In genomic region chr6:11714116-11714797, GRCh38 we compare ENCODE assay signal across 10 cellular contexts.
DNase-seq lines count a peak whose midpoint lies in the region; ATAC-seq and TF ChIP-seq lines count a peak whose summit lies in the region.
"Had no signal": no experiment of that assay in that cellular context is flagged by ENCODE, and none has a peak within 500 bp of the region (broad histone marks: within the 10 kb centered on the region; RNA-seq: fewer than 3 reads in every experiment).

No MANE protein-coding gene starts in this region.

- POLR2A ChIA-PET in CD8-positive, alpha-beta T cell (lab: Charles Lee) = interaction anchor here (0.8 to 1.1 kb wide), 3 partner anchors 9 to 114 kb away, joined by 3 to 6 read pairs (median 3); no protein-coding TSS in a partner anchor

- peak overlapping the region; percentile 64 for H3K4me3 Mint-ChIP-seq in CD8-positive, alpha-beta T cell
- H3K4me3 Mint-ChIP-seq in activated naive CD8-positive, alpha-beta T cell treated with anti-CD3 and anti-CD28 coated beads for 36 hours = peak overlapping the region; percentile 52

- no peaks in the 10 kb centered on the region for H3K9me3 ChIP-seq in CD8-positive, alpha-beta T cell (ENCODE audit: low read length)

- ATAC-seq in CD8-positive, alpha-beta T cell = peak; percentile 35
- ATAC-seq in GM19463 (IDR thresholded peaks at IDR 0.05; ENCODE audit: unreplicated experiment) (peak; percentile 52), foreskin keratinocyte (no peak)

- no peaks in the 10 kb centered on the region for H3K36me3 ChIP-seq in CD8-positive, alpha-beta T cell (ENCODE audit: insufficient read depth, low read length)
- H3K36me3 ChIP-seq in KMS-11 (ENCODE audit: insufficient read depth) = no peaks in the 10 kb centered on the region
- H3K36me3 ChIP-seq: BLaER1 treated with 17β-estradiol and CSF1 and Interleukin-3, amounts not matched to agents 10 nM and 100 nM had no signal

- H3K4me1 ChIP-seq in CD8-positive, alpha-beta T cell (ENCODE audit: insufficient read depth, low read length) = peaks cover 65% of the 10 kb centered on the region
- H3K4me1 ChIP-seq in KMS-11 (ENCODE audit: low read depth, poor library complexity, severe bottlenecking) = peaks cover 91% of the 10 kb centered on the region
- H3K4me1 ChIP-seq in foreskin keratinocyte = peaks cover 5% of the 10 kb centered on the region

- H3K27ac ChIP-seq in CD8-positive, alpha-beta T cell (ENCODE audit: low read depth, low read length) = peak overlapping the region; percentile 13
- H3K27ac ChIP-seq in KMS-11 (peak overlapping the region; percentile 95), foreskin keratinocyte (no peak overlapping the region)

- H3K4me2 ChIP-seq in KMS-11 = peak overlapping the region; percentile 66

- DNase-seq in CD8-positive, alpha-beta T cell = peak in 2 of 7 experiments; percentile 13 to 62
- peak; percentile 51 for DNase-seq in activated naive CD8-positive, alpha-beta T cell treated with anti-CD3 and anti-CD28 coated beads for 36 hours
- no peak for DNase-seq in NCI-H2081 (lab: John Stamatoyannopoulos, UW)
- no peak for DNase-seq in GM19238 (ENCODE audit: insufficient read length, low spot score)
- DNase-seq in AML-193 (lab: John Stamatoyannopoulos, UW) = no peak
- no peak for DNase-seq in foreskin keratinocyte
- DNase-seq: HCEC 1CT had no signal

- TF ChIP-seq CTCF in CD8-positive, alpha-beta T cell (IDR thresholded peaks at IDR 0.05) = no peak
- no peak for TF ChIP-seq CTCF in KMS-11 (conservative IDR thresholded peaks at IDR 0.05; ENCODE audit: low read depth, low read length)
- TF ChIP-seq CTCF in foreskin keratinocyte (conservative IDR thresholded peaks at IDR 0.05) = no peak

- peaks cover 67% of the 10 kb centered on the region for H3K4me1 Mint-ChIP-seq in CD8-positive, alpha-beta T cell (ENCODE audit: low read depth)
- peaks cover 68% of the 10 kb centered on the region for H3K4me1 Mint-ChIP-seq in activated naive CD8-positive, alpha-beta T cell treated with anti-CD3 and anti-CD28 coated beads for 36 hours

- intact Hi-C loops in CD8-positive, alpha-beta T cell (cut with DNase I, micrococcal nuclease) = loop anchor here (5.0 to 10.0 kb wide), 2 partner anchors 191 to 298 kb away; partner anchors contain the start of gene HIVEP1 (in 1 of the 2)

- no peaks in the 10 kb centered on the region for H4K20me1 ChIP-seq in KMS-11 (ENCODE audit: insufficient read depth)
- H4K20me1 ChIP-seq: BLaER1 treated with 17β-estradiol and CSF1 and Interleukin-3, amounts not matched to agents 10 nM and 100 nM had no signal

- peaks cover 12% of the 10 kb centered on the region for H3K36me3 Mint-ChIP-seq in CD8-positive, alpha-beta T cell
- H3K36me3 Mint-ChIP-seq in activated naive CD8-positive, alpha-beta T cell treated with anti-CD3 and anti-CD28 coated beads for 36 hours = peaks cover 77% of the 10 kb centered on the region

- H3K27ac Mint-ChIP-seq in CD8-positive, alpha-beta T cell = peak overlapping the region; percentile 96
- peak overlapping the region; percentile 98 for H3K27ac Mint-ChIP-seq in activated naive CD8-positive, alpha-beta T cell treated with anti-CD3 and anti-CD28 coated beads for 36 hours

- no peaks in the 10 kb centered on the region for H3K27me3 Mint-ChIP-seq in CD8-positive, alpha-beta T cell (ENCODE audit: low read depth)
- H3K27me3 Mint-ChIP-seq in activated naive CD8-positive, alpha-beta T cell treated with anti-CD3 and anti-CD28 coated beads for 36 hours = no peaks in the 10 kb centered on the region

- CTCF ChIA-PET in CD8-positive, alpha-beta T cell (lab: Charles Lee) = interaction anchor here (0.8 to 2.6 kb wide), 4 partner anchors 13 to 623 kb away, joined by 3 to 7 read pairs (median 4); no protein-coding TSS in a partner anchor

- peak overlapping the region; percentile 68; the same call in 1 of the 2 replicates for H2AFZ ChIP-seq in KMS-11 (ENCODE audit: low read depth)

- H3K79me2 ChIP-seq in KMS-11 (ENCODE audit: insufficient read depth, low read depth) = no peaks in the 10 kb centered on the region

- H3K9ac ChIP-seq in KMS-11 = peak overlapping the region; percentile 56
- H3K9ac ChIP-seq: BLaER1 treated with 17β-estradiol and CSF1 and Interleukin-3, amounts not matched to agents 10 nM and 100 nM had no signal

- H3K27me3 ChIP-seq in CD8-positive, alpha-beta T cell (ENCODE audit: insufficient read depth, low read length) = no peaks in the 10 kb centered on the region
- H3K27me3 ChIP-seq in KMS-11 (ENCODE audit: insufficient read depth, low read depth) = no peaks in the 10 kb centered on the region
- no peaks in the 10 kb centered on the region for H3K27me3 ChIP-seq in foreskin keratinocyte
- H3K27me3 ChIP-seq: BLaER1 treated with 17β-estradiol and CSF1 and Interleukin-3, amounts not matched to agents 10 nM and 100 nM had no signal

- no peaks in the 10 kb centered on the region for H3K9me3 Mint-ChIP-seq in CD8-positive, alpha-beta T cell
- peaks cover 10% of the 10 kb centered on the region for H3K9me3 Mint-ChIP-seq in activated naive CD8-positive, alpha-beta T cell treated with anti-CD3 and anti-CD28 coated beads for 36 hours

- no peak overlapping the region for H3K4me3 ChIP-seq in CD8-positive, alpha-beta T cell (ENCODE audit: low read depth, low read length)
- H3K4me3 ChIP-seq in KMS-11 (IDR thresholded peaks at IDR 0.05; ENCODE audit: insufficient read depth, low read depth, low read length) = no peak overlapping the region
- H3K4me3 ChIP-seq: BLaER1 treated with 17β-estradiol and CSF1 and Interleukin-3, amounts not matched to agents 10 nM and 100 nM had no signal
